In genomic region chr14:95515080-95515489, GRCh38 we compare ENCODE assay signal across 1 cellular context.
TF ChIP-seq lines count a peak whose summit lies in the region.

No MANE protein-coding gene starts in this region.

TF ChIP-seq in GM23338, 12 proteins besides CTCF, POLR2A, EP300 and RAD21 (continued from another document):
- TF ChIP-seq, protein P1, sequence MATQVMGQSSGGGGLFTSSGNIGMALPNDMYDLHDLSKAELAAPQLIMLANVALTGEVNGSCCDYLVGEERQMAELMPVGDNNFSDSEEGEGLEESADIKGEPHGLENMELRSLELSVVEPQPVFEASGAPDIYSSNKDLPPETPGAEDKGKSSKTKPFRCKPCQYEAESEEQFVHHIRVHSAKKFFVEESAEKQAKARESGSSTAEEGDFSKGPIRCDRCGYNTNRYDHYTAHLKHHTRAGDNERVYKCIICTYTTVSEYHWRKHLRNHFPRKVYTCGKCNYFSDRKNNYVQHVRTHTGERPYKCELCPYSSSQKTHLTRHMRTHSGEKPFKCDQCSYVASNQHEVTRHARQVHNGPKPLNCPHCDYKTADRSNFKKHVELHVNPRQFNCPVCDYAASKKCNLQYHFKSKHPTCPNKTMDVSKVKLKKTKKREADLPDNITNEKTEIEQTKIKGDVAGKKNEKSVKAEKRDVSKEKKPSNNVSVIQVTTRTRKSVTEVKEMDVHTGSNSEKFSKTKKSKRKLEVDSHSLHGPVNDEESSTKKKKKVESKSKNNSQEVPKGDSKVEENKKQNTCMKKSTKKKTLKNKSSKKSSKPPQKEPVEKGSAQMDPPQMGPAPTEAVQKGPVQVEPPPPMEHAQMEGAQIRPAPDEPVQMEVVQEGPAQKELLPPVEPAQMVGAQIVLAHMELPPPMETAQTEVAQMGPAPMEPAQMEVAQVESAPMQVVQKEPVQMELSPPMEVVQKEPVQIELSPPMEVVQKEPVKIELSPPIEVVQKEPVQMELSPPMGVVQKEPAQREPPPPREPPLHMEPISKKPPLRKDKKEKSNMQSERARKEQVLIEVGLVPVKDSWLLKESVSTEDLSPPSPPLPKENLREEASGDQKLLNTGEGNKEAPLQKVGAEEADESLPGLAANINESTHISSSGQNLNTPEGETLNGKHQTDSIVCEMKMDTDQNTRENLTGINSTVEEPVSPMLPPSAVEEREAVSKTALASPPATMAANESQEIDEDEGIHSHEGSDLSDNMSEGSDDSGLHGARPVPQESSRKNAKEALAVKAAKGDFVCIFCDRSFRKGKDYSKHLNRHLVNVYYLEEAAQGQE (IDR thresholded peaks at IDR 0.05; ENCODE audit: unreplicated experiment): no peak
- TF ChIP-seq, protein P2, sequence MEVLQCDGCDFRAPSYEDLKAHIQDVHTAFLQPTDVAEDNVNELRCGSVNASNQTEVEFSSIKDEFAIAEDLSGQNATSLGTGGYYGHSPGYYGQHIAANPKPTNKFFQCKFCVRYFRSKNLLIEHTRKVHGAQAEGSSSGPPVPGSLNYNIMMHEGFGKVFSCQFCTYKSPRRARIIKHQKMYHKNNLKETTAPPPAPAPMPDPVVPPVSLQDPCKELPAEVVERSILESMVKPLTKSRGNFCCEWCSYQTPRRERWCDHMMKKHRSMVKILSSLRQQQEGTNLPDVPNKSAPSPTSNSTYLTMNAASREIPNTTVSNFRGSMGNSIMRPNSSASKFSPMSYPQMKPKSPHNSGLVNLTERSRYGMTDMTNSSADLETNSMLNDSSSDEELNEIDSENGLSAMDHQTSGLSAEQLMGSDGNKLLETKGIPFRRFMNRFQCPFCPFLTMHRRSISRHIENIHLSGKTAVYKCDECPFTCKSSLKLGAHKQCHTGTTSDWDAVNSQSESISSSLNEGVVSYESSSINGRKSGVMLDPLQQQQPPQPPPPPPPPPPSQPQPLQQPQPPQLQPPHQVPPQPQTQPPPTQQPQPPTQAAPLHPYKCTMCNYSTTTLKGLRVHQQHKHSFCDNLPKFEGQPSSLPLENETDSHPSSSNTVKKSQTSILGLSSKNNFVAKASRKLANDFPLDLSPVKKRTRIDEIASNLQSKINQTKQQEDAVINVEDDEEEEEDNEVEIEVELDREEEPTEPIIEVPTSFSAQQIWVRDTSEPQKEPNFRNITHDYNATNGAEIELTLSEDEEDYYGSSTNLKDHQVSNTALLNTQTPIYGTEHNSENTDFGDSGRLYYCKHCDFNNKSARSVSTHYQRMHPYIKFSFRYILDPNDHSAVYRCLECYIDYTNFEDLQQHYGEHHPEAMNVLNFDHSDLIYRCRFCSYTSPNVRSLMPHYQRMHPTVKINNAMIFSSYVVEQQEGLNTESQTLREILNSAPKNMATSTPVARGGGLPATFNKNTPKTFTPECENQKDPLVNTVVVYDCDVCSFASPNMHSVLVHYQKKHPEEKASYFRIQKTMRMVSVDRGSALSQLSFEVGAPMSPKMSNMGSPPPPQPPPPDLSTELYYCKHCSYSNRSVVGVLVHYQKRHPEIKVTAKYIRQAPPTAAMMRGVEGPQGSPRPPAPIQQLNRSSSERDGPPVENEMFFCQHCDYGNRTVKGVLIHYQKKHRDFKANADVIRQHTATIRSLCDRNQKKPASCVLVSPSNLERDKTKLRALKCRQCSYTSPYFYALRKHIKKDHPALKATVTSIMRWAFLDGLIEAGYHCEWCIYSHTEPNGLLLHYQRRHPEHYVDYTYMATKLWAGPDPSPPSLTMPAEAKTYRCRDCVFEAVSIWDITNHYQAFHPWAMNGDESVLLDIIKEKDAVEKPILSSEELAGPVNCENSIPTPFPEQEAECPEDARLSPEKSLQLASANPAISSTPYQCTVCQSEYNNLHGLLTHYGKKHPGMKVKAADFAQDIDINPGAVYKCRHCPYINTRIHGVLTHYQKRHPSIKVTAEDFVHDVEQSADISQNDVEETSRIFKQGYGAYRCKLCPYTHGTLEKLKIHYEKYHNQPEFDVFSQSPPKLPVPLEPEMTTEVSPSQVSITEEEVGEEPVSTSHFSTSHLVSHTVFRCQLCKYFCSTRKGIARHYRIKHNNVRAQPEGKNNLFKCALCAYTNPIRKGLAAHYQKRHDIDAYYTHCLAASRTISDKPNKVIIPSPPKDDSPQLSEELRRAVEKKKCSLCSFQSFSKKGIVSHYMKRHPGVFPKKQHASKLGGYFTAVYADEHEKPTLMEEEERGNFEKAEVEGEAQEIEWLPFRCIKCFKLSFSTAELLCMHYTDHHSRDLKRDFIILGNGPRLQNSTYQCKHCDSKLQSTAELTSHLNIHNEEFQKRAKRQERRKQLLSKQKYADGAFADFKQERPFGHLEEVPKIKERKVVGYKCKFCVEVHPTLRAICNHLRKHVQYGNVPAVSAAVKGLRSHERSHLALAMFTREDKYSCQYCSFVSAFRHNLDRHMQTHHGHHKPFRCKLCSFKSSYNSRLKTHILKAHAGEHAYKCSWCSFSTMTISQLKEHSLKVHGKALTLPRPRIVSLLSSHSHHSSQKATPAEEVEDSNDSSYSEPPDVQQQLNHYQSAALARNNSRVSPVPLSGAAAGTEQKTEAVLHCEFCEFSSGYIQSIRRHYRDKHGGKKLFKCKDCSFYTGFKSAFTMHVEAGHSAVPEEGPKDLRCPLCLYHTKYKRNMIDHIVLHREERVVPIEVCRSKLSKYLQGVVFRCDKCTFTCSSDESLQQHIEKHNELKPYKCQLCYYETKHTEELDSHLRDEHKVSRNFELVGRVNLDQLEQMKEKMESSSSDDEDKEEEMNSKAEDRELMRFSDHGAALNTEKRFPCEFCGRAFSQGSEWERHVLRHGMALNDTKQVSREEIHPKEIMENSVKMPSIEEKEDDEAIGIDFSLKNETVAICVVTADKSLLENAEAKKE (CRISPR knock-in tag; IDR thresholded peaks at IDR 0.05): no peak
- TF ChIP-seq ZNF331 (CRISPR knock-in tag; IDR thresholded peaks at IDR 0.05; ENCODE audit: low read depth): no peak
- TF ChIP-seq, protein P3, sequence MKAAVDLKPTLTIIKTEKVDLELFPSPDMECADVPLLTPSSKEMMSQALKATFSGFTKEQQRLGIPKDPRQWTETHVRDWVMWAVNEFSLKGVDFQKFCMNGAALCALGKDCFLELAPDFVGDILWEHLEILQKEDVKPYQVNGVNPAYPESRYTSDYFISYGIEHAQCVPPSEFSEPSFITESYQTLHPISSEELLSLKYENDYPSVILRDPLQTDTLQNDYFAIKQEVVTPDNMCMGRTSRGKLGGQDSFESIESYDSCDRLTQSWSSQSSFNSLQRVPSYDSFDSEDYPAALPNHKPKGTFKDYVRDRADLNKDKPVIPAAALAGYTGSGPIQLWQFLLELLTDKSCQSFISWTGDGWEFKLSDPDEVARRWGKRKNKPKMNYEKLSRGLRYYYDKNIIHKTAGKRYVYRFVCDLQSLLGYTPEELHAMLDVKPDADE (IDR thresholded peaks at IDR 0.05): no peak
- TF ChIP-seq JUNB (IDR thresholded peaks at IDR 0.05; ENCODE audit: unreplicated experiment): no peak
